In genomic region chr1:64172458-64172983, GRCh38 we compare ENCODE assay signal across 10 cellular contexts. TPM values are rescaled to one million over a fixed set of nuclear protein-coding genes. Genes with fewer than 3 reads are reported as not detected.
DNase-seq lines count a peak whose midpoint lies in the region; ATAC-seq and TF ChIP-seq lines count a peak whose summit lies in the region.
"Had no signal": no experiment of that assay in that cellular context is flagged by ENCODE, and none has a peak within 500 bp of the region (broad histone marks: within the 10 kb centered on the region; RNA-seq: fewer than 3 reads in every experiment).

No MANE protein-coding gene starts in this region.

- no peak for TF ChIP-seq CTCF in coronary artery (IDR thresholded peaks at IDR 0.05)
- no peak for TF ChIP-seq CTCF in endothelial cell (IDR thresholded peaks at IDR 0.05; ENCODE audit: unreplicated experiment)

- H3K27ac Mint-ChIP-seq in endothelial cell (ENCODE audit: unreplicated experiment), result no peak overlapping the region
- H3K27ac Mint-ChIP-seq: activated naive CD8-positive, alpha-beta T cell treated with anti-CD3 and anti-CD28 coated beads, Interleukin-2, amount 10 ng/mL, durations not matched to agents 7 days and 5 days had no signal

- no peak for ATAC-seq in HG03571 (IDR thresholded peaks at IDR 0.05; ENCODE audit: unreplicated experiment)

- peaks cover 2% of the 10 kb centered on the region for H3K27me3 Mint-ChIP-seq in endothelial cell (ENCODE audit: unreplicated experiment)

- no peak overlapping the region for H3K4me3 Mint-ChIP-seq in endothelial cell (ENCODE audit: unreplicated experiment)
- H3K4me3 Mint-ChIP-seq: activated naive CD8-positive, alpha-beta T cell treated with anti-CD3 and anti-CD28 coated beads, Interleukin-2, amount 10 ng/mL, durations not matched to agents 7 days and 5 days had no signal

- no peaks in the 10 kb centered on the region for H3K9me3 Mint-ChIP-seq in endothelial cell (ENCODE audit: unreplicated experiment)
- H3K9me3 Mint-ChIP-seq: activated naive CD8-positive, alpha-beta T cell treated with anti-CD3 and anti-CD28 coated beads, Interleukin-2, amount 10 ng/mL, durations not matched to agents 7 days and 5 days had no signal

- H3K4me1 Mint-ChIP-seq in endothelial cell (ENCODE audit: unreplicated experiment), result peaks cover 8% of the 10 kb centered on the region

- H3K27ac ChIP-seq in coronary artery, result peak overlapping the region; percentile 14 to 62

- peak; percentile 61 for DNase-seq in DMS 273 (lab: John Stamatoyannopoulos, UW; ENCODE audit: unreplicated experiment)
- peak; percentile 39 for DNase-seq in HCEC 1CT
- DNase-seq in NCI-H2029 treated with DMSO at 0.1 percent for 48 hours (lab: John Stamatoyannopoulos, UW), result peak; percentile 93
- DNase-seq in coronary artery (ENCODE audit: low spot score), result no peak
- no peak for DNase-seq in hippocampal formation (lab: John Stamatoyannopoulos, UW)
- no peak for DNase-seq in activated naive CD4-positive, alpha-beta T cell (lab: John Stamatoyannopoulos, UW)
- DNase-seq in endothelial cell (ENCODE audit: low spot score), result no peak
- DNase-seq: activated naive CD8-positive, alpha-beta T cell treated with anti-CD3 and anti-CD28 coated beads, Interleukin-2, amount 10 ng/mL, durations not matched to agents 7 days and 5 days; kidney had no signal

- peaks cover 9% of the 10 kb centered on the region for H3K36me3 Mint-ChIP-seq in endothelial cell (ENCODE audit: low read depth, unreplicated experiment)
- H3K36me3 Mint-ChIP-seq: activated naive CD8-positive, alpha-beta T cell treated with anti-CD3 and anti-CD28 coated beads, Interleukin-2, amount 10 ng/mL, durations not matched to agents 7 days and 5 days had no signal

- H3K4me3 ChIP-seq in coronary artery, result no peak overlapping the region

RNA-seq across cellular contexts. Expression of gene UBE2U, which starts 30.9 kb away (rescaled TPM):
- not detected for total RNA-seq in endothelial cell (ENCODE audit: unreplicated experiment)
- total RNA-seq: activated naive CD8-positive, alpha-beta T cell treated with anti-CD3 and anti-CD28 coated beads, Interleukin-2, amount 10 ng/mL, durations not matched to agents 7 days and 5 days; kidney had no signal

Comparison
In these comparisons a context has a peak if more than half of its experiments do, and no peak if none do; other contexts are left out.
1. DNase-seq: peak in DMS 273 (single experiment), HCEC 1CT (single experiment) and NCI-H2029 treated with DMSO at 0.1 percent for 48 hours (single experiment); none in coronary artery (single experiment), hippocampal formation (0 of 2), activated naive CD4-positive, alpha-beta T cell (0 of 4) and endothelial cell (single experiment).